1 cellular context compared by ENCODE assay signal in genomic region chr9:89318123-89319014, GRCh38.
TF ChIP-seq lines count a peak whose summit lies in the region.

Gene SECISBP2, plus strand, starts transcription at chr9:89318500. Its CDS starts 77 bp downstream, at chr9:89318577.

TF ChIP-seq in HepG2, 621 proteins besides CTCF, POLR2A, EP300 and RAD21 (continued from another document and continues in another):
- TF ChIP-seq ZNF407 (CRISPR knock-in tag; IDR thresholded peaks at IDR 0.05; ENCODE audit: not compliant biosample characterization) (peak; percentile 93), ZNF138 (CRISPR knock-in tag; IDR thresholded peaks at IDR 0.05; ENCODE audit: low read depth) (peak; percentile 81), ZNF557 (CRISPR knock-in tag; IDR thresholded peaks at IDR 0.05) (no peak; the same call in 1 of the 2 replicates), SNRNP70 (IDR thresholded peaks at IDR 0.05; ENCODE audit: low read depth, low read length) (no peak), ZNF383 (CRISPR knock-in tag; IDR thresholded peaks at IDR 0.05; ENCODE audit: borderline replicate concordance) (no peak), RBFOX2 (IDR thresholded peaks at IDR 0.05; ENCODE audit: low read depth, low read length) (peak; percentile 100), HNRNPUL1 (IDR thresholded peaks at IDR 0.05; ENCODE audit: low read depth, low read length) (peak; percentile 56; the same call in 1 of the 2 replicates), ZFP36L1 (CRISPR knock-in tag; IDR thresholded peaks at IDR 0.05) (peak; percentile 16; the same call in 1 of the 2 replicates), ARHGAP35 (CRISPR knock-in tag; IDR thresholded peaks at IDR 0.05; ENCODE audit: borderline replicate concordance) (peak; percentile 95), ETV6 (CRISPR knock-in tag; conservative IDR thresholded peaks at IDR 0.05) (peak; percentile 85; the same call in 1 of the 2 replicates), RFXAP (CRISPR knock-in tag; IDR thresholded peaks at IDR 0.05; ENCODE audit: borderline replicate concordance) (peak; percentile 96; the same call in 1 of the 2 replicates), ATF1 (CRISPR knock-in tag; IDR thresholded peaks at IDR 0.05) (peak; percentile 97), MAF1 (CRISPR knock-in tag; IDR thresholded peaks at IDR 0.05; ENCODE audit: borderline replicate concordance) (peak; percentile 83; the same call in 1 of the 2 replicates), NR2F2 (IDR thresholded peaks at IDR 0.05; ENCODE audit: borderline replicate concordance, low read depth) (no peak), ZNF431 (CRISPR knock-in tag; IDR thresholded peaks at IDR 0.05; ENCODE audit: borderline replicate concordance, low read depth) (peak; percentile 54; the same call in 1 of the 2 replicates), ATF7-NPFF (CRISPR knock-in tag; IDR thresholded peaks at IDR 0.05; ENCODE audit: low read depth) (peak; percentile 93), GATAD2A (CRISPR knock-in tag; IDR thresholded peaks at IDR 0.05) (peak; percentile 61), TFAP4 (IDR thresholded peaks at IDR 0.05; ENCODE audit: borderline replicate concordance, low read depth) (peak; percentile 6; the same call in 1 of the 2 replicates), ZNF451 (CRISPR knock-in tag; IDR thresholded peaks at IDR 0.05) (peak; percentile 77), ZBTB7B (CRISPR knock-in tag; IDR thresholded peaks at IDR 0.05) (peak; percentile 73), ZKSCAN5 (CRISPR knock-in tag; IDR thresholded peaks at IDR 0.05) (no peak), ZNF576 (CRISPR knock-in tag; IDR thresholded peaks at IDR 0.05) (0 out of 2 replicates have a peak, but pooled peaks have one; percentile 89), HNRNPK (IDR thresholded peaks at IDR 0.05; ENCODE audit: low read depth, low read length, poor library complexity, severe bottlenecking) (peak; percentile 70), SRSF4 (IDR thresholded peaks at IDR 0.05; ENCODE audit: low read depth, low read length, poor library complexity, severe bottlenecking) (no peak), CEBPB (IDR thresholded peaks at IDR 0.05; ENCODE audit: borderline replicate concordance, low read depth, low read length) (peak; percentile 79; the same call in 1 of the 2 replicates), ZNF276 (CRISPR knock-in tag; IDR thresholded peaks at IDR 0.05; ENCODE audit: low read depth) (no peak), TOE1 (CRISPR knock-in tag; IDR thresholded peaks at IDR 0.05) (no peak; the same call in 1 of the 2 replicates), CENPX (CRISPR knock-in tag; IDR thresholded peaks at IDR 0.05) (no peak), ZNF44 (CRISPR knock-in tag; IDR thresholded peaks at IDR 0.05) (no peak), KAT7 (CRISPR knock-in tag; IDR thresholded peaks at IDR 0.05; ENCODE audit: borderline replicate concordance) (peak; percentile 72; the same call in 1 of the 2 replicates), MED13 (CRISPR knock-in tag; IDR thresholded peaks at IDR 0.05) (no peak; the same call in 1 of the 2 replicates), REL (CRISPR knock-in tag; conservative IDR thresholded peaks at IDR 0.05) (peak; percentile 68; the same call in 1 of the 2 replicates), SMC3 (IDR thresholded peaks at IDR 0.05; ENCODE audit: low read length) (peak; percentile 64; the same call in 1 of the 2 replicates), PAX8 (CRISPR knock-in tag; IDR thresholded peaks at IDR 0.05; ENCODE audit: borderline replicate concordance) (peak; percentile 64; the same call in 1 of the 2 replicates)
- TF ChIP-seq, protein P1, sequence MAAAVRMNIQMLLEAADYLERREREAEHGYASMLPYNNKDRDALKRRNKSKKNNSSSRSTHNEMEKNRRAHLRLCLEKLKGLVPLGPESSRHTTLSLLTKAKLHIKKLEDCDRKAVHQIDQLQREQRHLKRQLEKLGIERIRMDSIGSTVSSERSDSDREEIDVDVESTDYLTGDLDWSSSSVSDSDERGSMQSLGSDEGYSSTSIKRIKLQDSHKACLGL (CRISPR knock-in tag; IDR thresholded peaks at IDR 0.05), result peak; percentile 99; the same call in 1 of the 2 replicates
- TF ChIP-seq, protein P2, sequence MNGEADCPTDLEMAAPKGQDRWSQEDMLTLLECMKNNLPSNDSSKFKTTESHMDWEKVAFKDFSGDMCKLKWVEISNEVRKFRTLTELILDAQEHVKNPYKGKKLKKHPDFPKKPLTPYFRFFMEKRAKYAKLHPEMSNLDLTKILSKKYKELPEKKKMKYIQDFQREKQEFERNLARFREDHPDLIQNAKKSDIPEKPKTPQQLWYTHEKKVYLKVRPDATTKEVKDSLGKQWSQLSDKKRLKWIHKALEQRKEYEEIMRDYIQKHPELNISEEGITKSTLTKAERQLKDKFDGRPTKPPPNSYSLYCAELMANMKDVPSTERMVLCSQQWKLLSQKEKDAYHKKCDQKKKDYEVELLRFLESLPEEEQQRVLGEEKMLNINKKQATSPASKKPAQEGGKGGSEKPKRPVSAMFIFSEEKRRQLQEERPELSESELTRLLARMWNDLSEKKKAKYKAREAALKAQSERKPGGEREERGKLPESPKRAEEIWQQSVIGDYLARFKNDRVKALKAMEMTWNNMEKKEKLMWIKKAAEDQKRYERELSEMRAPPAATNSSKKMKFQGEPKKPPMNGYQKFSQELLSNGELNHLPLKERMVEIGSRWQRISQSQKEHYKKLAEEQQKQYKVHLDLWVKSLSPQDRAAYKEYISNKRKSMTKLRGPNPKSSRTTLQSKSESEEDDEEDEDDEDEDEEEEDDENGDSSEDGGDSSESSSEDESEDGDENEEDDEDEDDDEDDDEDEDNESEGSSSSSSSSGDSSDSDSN (CRISPR knock-in tag; IDR thresholded peaks at IDR 0.05), result peak; percentile 73
- TF ChIP-seq, protein P3, sequence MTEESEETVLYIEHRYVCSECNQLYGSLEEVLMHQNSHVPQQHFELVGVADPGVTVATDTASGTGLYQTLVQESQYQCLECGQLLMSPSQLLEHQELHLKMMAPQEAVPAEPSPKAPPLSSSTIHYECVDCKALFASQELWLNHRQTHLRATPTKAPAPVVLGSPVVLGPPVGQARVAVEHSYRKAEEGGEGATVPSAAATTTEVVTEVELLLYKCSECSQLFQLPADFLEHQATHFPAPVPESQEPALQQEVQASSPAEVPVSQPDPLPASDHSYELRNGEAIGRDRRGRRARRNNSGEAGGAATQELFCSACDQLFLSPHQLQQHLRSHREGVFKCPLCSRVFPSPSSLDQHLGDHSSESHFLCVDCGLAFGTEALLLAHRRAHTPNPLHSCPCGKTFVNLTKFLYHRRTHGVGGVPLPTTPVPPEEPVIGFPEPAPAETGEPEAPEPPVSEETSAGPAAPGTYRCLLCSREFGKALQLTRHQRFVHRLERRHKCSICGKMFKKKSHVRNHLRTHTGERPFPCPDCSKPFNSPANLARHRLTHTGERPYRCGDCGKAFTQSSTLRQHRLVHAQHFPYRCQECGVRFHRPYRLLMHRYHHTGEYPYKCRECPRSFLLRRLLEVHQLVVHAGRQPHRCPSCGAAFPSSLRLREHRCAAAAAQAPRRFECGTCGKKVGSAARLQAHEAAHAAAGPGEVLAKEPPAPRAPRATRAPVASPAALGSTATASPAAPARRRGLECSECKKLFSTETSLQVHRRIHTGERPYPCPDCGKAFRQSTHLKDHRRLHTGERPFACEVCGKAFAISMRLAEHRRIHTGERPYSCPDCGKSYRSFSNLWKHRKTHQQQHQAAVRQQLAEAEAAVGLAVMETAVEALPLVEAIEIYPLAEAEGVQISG (CRISPR knock-in tag; IDR thresholded peaks at IDR 0.05), result peak; percentile 96
- TF ChIP-seq, protein P4, sequence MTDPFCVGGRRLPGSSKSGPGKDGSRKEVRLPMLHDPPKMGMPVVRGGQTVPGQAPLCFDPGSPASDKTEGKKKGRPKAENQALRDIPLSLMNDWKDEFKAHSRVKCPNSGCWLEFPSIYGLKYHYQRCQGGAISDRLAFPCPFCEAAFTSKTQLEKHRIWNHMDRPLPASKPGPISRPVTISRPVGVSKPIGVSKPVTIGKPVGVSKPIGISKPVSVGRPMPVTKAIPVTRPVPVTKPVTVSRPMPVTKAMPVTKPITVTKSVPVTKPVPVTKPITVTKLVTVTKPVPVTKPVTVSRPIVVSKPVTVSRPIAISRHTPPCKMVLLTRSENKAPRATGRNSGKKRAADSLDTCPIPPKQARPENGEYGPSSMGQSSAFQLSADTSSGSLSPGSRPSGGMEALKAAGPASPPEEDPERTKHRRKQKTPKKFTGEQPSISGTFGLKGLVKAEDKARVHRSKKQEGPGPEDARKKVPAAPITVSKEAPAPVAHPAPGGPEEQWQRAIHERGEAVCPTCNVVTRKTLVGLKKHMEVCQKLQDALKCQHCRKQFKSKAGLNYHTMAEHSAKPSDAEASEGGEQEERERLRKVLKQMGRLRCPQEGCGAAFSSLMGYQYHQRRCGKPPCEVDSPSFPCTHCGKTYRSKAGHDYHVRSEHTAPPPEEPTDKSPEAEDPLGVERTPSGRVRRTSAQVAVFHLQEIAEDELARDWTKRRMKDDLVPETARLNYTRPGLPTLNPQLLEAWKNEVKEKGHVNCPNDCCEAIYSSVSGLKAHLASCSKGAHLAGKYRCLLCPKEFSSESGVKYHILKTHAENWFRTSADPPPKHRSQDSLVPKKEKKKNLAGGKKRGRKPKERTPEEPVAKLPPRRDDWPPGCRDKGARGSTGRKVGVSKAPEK (CRISPR knock-in tag; IDR thresholded peaks at IDR 0.05; ENCODE audit: borderline replicate concordance), result no peak
